8 cellular contexts compared by ENCODE assay signal in the genomic region with DNA sequence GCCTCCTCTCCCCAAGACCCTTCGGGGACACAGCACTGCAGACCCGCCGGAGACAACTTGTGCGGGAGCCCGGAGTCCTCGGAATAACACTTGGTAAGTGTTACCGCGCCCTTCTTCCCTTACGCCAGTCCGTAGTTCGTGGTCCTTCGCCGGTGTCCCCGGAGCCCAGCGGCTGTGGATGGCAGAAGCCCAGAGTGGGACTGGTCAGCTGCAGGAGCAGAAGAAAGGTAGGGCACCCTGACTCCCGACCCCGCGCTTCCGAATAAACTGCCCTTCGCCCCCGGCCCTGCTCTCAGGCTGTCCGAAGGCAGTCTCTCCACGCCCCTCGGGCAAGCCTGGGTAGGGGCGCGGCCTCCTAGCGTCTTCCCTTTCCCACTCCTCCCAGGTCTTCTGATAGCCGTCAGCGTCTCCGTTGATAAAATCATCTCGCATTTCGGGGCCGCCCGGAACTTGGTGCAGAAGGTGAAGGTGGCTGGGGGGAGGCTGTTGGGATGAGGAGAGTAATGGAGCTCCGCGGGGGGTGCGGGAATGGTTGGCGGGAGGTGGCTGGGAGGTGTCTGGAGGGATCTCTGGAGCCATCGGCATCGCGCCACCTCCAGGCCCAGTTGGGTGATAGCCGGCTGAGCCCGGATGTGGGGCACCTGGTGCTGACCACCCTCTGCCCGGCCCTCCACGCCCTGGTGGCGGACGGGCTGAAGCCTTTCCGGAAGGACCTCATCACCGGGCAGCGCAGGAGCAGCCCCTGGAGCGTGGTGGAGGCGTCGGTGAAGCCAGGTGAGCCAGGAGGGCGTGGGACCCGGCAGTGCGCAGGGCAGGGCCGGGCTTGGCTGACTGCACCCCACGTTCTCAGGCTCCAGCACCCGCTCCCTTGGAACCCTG. TPM values are rescaled to one million over a fixed set of nuclear protein-coding genes. Genes with fewer than 3 reads are reported as not detected.
A peak's percentile ranks its signal among the peaks of the same experiment; 100 is the strongest.
DNase-seq lines count a peak whose midpoint lies in the region; ATAC-seq, FAIRE-seq and TF ChIP-seq lines count a peak whose summit lies in the region.

No MANE protein-coding gene starts in this region.

- TF ChIP-seq POLR2A in spleen (IDR thresholded peaks at IDR 0.05): no peak

- H4K20me1 ChIP-seq in PC-3 (ENCODE audit: low read length) (no peaks in the 10 kb centered on the region), keratinocyte (ENCODE audit: control insufficient read depth, extremely low read depth, insufficient read depth, low read length) (peaks cover 10% of the 10 kb centered on the region)

- CTCF ChIA-PET in PC-3 (lab: Charles Lee): interaction anchor here (0.6 to 1.1 kb wide), 2 partner anchors 74 to 241 kb away, joined by 3 to 4 read pairs; no protein-coding TSS in a partner anchor

- H3K27ac ChIP-seq in PC-3 (ENCODE audit: low read length): peak overlapping the region; percentile 18
- peak overlapping the region; percentile 84 for H3K27ac ChIP-seq in keratinocyte (ENCODE audit: control insufficient read depth, insufficient read depth, low read length)
- peak overlapping the region; percentile 95 to 99 (median 96) for H3K27ac ChIP-seq in spleen

- FAIRE-seq in bronchial epithelial cell (lab: Jason Lieb, UNC) (no peak), keratinocyte (lab: Jason Lieb, UNC) (no peak)

- H3K4me3 ChIP-seq in PC-3 (ENCODE audit: low read length): peak overlapping the region; percentile 80
- peak overlapping the region; percentile 91 for H3K4me3 ChIP-seq in bronchial epithelial cell (ENCODE audit: low read depth, low read length)
- peak overlapping the region; percentile 78 to 90 (median 82) for H3K4me3 ChIP-seq in keratinocyte (ENCODE audit: control insufficient read depth in 2 of 3, extremely low read depth in 1 of 3, insufficient read depth in 2 of 3, low read depth in 1 of 3, low read length in 3 of 3)
- peak overlapping the region; percentile 80 to 97 (median 89) for H3K4me3 ChIP-seq in spleen

- peak; percentile 81 for DNase-seq in DMS53 (lab: John Stamatoyannopoulos, UW)
- peak; percentile 73 for DNase-seq in PC-3
- DNase-seq in bronchial epithelial cell (ENCODE audit: low read depth): peak; percentile 45
- DNase-seq in keratinocyte (ENCODE audit: low read depth, low spot score): no peak
- peak; percentile 86 for DNase-seq in spleen
- no peak for DNase-seq in NK-92 treated with Interleukin-12 subunit alpha and Interleukin-12 subunit beta, amount 100 ng/mL, for 24 hours (lab: John Stamatoyannopoulos, UW)

- POLR2A ChIA-PET in PC-3 (lab: Charles Lee; ENCODE audit: unreplicated experiment): no interaction called here

- H3K4me1 ChIP-seq in PC-3 (ENCODE audit: insufficient read depth, low read length) (peaks cover 24% of the 10 kb centered on the region), keratinocyte (ENCODE audit: control insufficient read depth, extremely low read depth, insufficient read depth, low read length) (peaks cover 17% of the 10 kb centered on the region), spleen (peaks cover 19 to 61% (median 45%) of the 10 kb centered on the region in 6 donors)

- H3K27me3 ChIP-seq in PC-3 (ENCODE audit: low read length) (no peaks in the 10 kb centered on the region), bronchial epithelial cell (ENCODE audit: control insufficient read depth, insufficient read depth, low read length) (no peaks in the 10 kb centered on the region), keratinocyte (ENCODE audit: control insufficient read depth, extremely low read depth, insufficient read depth, low read length) (no peaks in the 10 kb centered on the region), spleen (replicated peaks in 1 of 7) (no peaks in the 10 kb centered on the region)

- dilution Hi-C loops in keratinocyte (cut with MboI; ENCODE audit: extremely low pct_ligation_motif_present, low sequenced_read_pairs): no loop called here

- no peaks in the 10 kb centered on the region for H3K9me1 ChIP-seq in keratinocyte (ENCODE audit: control insufficient read depth, extremely low read depth, insufficient read depth, low read length)

- H3K9ac ChIP-seq in PC-3 (ENCODE audit: low read length) (peak overlapping the region; percentile 84), keratinocyte (ENCODE audit: control insufficient read depth, extremely low read depth, insufficient read depth, low read length) (peak overlapping the region; percentile 82)

- TSS peak; percentile 45 for BruUV-seq in PC-3 (replicated peaks; lab: Mats Ljungman, UMichigan)

- intact Hi-C loops in PC-3 (cut with micrococcal nuclease) (loop anchor here (1.0 to 2.0 kb wide), 2 partner anchors 75 to 118 kb away; a partner anchor contains a TSS), spleen (cut with DNase I; ENCODE audit: low total_unique reads) (loop anchor here (10.0 kb wide), 1 partner anchor 50 kb away; a partner anchor contains a TSS)

- H3K9me3 ChIP-seq in PC-3 (ENCODE audit: low read length) (no peaks in the 10 kb centered on the region), keratinocyte (ENCODE audit: control insufficient read depth, low read depth, low read length) (no peaks in the 10 kb centered on the region), spleen (no peaks in the 10 kb centered on the region)

- WGBS in spleen, 5 donors: 16 to 22% (median 19%) methylated on average over 39 to 59 of the region's 59 CpGs

- TF ChIP-seq CTCF in PC-3 (conservative IDR thresholded peaks at IDR 0.05; ENCODE audit: low read depth, low read length) (peak; percentile 76), bronchial epithelial cell (IDR thresholded peaks at IDR 0.05; ENCODE audit: insufficient read depth, low read length, severe bottlenecking) (peak; percentile 80), keratinocyte (optimal IDR thresholded peaks at IDR 0.05 in 1 of 3, IDR thresholded peaks at IDR 0.05 in 1 of 3, conservative IDR thresholded peaks at IDR 0.05 in 1 of 3; ENCODE audit: extremely low read depth in 1 of 3, insufficient read depth in 2 of 3, low read length in 3 of 3) (peak; percentile 38 to 76 (median 71)), spleen (IDR thresholded peaks at IDR 0.05 in 8 of 11, conservative IDR thresholded peaks at IDR 0.05 in 3 of 11) (peak in 7 of 11 experiments; percentile 20 to 54 (median 35))

- H3K9me2 ChIP-seq in PC-3 (replicated peaks; ENCODE audit: low read length): no peaks in the 10 kb centered on the region

- H3K79me2 ChIP-seq in PC-3 (ENCODE audit: low read length): peaks cover 29% of the 10 kb centered on the region
- peaks cover 16% of the 10 kb centered on the region for H3K79me2 ChIP-seq in keratinocyte (ENCODE audit: control insufficient read depth, insufficient read depth, low read length)

- no peaks in the 10 kb centered on the region for H3F3A ChIP-seq in PC-3 (ENCODE audit: low read length, unreplicated experiment)

- H3K4me2 ChIP-seq in PC-3 (ENCODE audit: low read length) (peak overlapping the region; percentile 93), keratinocyte (ENCODE audit: control insufficient read depth, extremely low read depth, insufficient read depth, low read depth, low read length) (peak overlapping the region; percentile 96)

- ATAC-seq in HG03354 (IDR thresholded peaks at IDR 0.05; ENCODE audit: poor library complexity, severe bottlenecking, unreplicated experiment) (peak; percentile 4), PC-3 (peak; percentile 12), HG02970 (IDR thresholded peaks at IDR 0.05; ENCODE audit: low FRiP score, unreplicated experiment) (no peak)

- H2AFZ ChIP-seq in PC-3 (ENCODE audit: low read length) (peak overlapping the region; percentile 92), keratinocyte (ENCODE audit: control insufficient read depth, low read length) (peak overlapping the region; percentile 60)

- H3K36me3 ChIP-seq in PC-3 (ENCODE audit: low read depth, low read length) (peaks cover 14% of the 10 kb centered on the region; the same call in 1 of the 2 replicates), bronchial epithelial cell (ENCODE audit: control insufficient read depth, insufficient read depth, low read length) (peaks cover 4% of the 10 kb centered on the region), keratinocyte (ENCODE audit: control insufficient read depth in 2 of 2, extremely low read depth in 1 of 2, insufficient read depth in 2 of 2, low read length in 2 of 2) (peaks cover 16 to 30% of the 10 kb centered on the region in 2 experiments), spleen (peaks cover 0 to 35% (median 13%) of the 10 kb centered on the region in 6 donors)

RNA-seq across cellular contexts. Expression of a gene that starts 4.3 kb away (rescaled TPM):
- 80.3 and 85.1 TPM in 2 replicates for total RNA-seq in PC-3 (2014; rRNA removed)
- 13.2 and 20.6 TPM in 2 replicates for total RNA-seq in bronchial epithelial cell
- polyA plus RNA-seq in keratinocyte: 32.4 to 40.3 TPM (median 32.8 TPM) in 3 replicates
- polyA plus RNA-seq in keratinocyte (2011; ENCODE audit: low read depth): 6.3 TPM
- 30.5 and 36.2 TPM in 2 replicates for polyA plus RNA-seq in keratinocyte (2011; cell fraction: cytosol; rRNA removed)
- polyA plus RNA-seq in keratinocyte (2011; cell fraction: nucleus; rRNA removed): 61.0 and 78.5 TPM in 2 replicates
- 21.8 and 33.9 TPM in 2 replicates for polyA plus RNA-seq in keratinocyte (2012; ENCODE audit: low replicate concordance)
- polyA minus RNA-seq in keratinocyte: 22.4 to 42.9 TPM (median 29.8 TPM) in 3 replicates
- 38.6 TPM for polyA minus RNA-seq in keratinocyte (2011; cell fraction: cytosol; rRNA and poly(A)+ RNA removed)
- polyA minus RNA-seq in keratinocyte (2011; cell fraction: nucleus; rRNA and poly(A)+ RNA removed): 20.0 and 22.3 TPM in 2 replicates
- total RNA-seq in spleen: 10 to 100 TPM; 11.4 to 21.1 (median 18.0) TPM
- 10 to 100 TPM in 2 of 3 donors, 1 to 10 TPM in 1; 8.5 to 17.3 (median 10.8) TPM for polyA plus RNA-seq in spleen

RNA-seq across cellular contexts. Expression of a gene that starts 16.3 kb away (rescaled TPM):
- total RNA-seq in PC-3 (2014; rRNA removed) (301 and 313 TPM in 2 replicates), bronchial epithelial cell (103 and 167 TPM in 2 replicates), spleen (100 to 1,000 TPM in 2 of 7 donors, 10 to 100 TPM in 5; 84.5 to 118 (median 94.5) TPM)
- polyA plus RNA-seq in keratinocyte (669 to 898 TPM (median 821 TPM) in 3 replicates), spleen (100 to 1,000 TPM; 111 to 134 (median 130) TPM)
- polyA plus RNA-seq in keratinocyte (2011; ENCODE audit: low read depth): 124 TPM
- polyA plus RNA-seq in keratinocyte (2011; cell fraction: cytosol; rRNA removed): 608 and 610 TPM in 2 replicates
- polyA plus RNA-seq in keratinocyte (2011; cell fraction: nucleus; rRNA removed): 923 and 1,085 TPM in 2 replicates
- polyA plus RNA-seq in keratinocyte (2012; ENCODE audit: low replicate concordance): 213 and 963 TPM in 2 replicates
- 315 to 366 TPM (median 363 TPM) in 3 replicates for polyA minus RNA-seq in keratinocyte
- 264 TPM for polyA minus RNA-seq in keratinocyte (2011; cell fraction: cytosol; rRNA and poly(A)+ RNA removed)
- 237 and 276 TPM in 2 replicates for polyA minus RNA-seq in keratinocyte (2011; cell fraction: nucleus; rRNA and poly(A)+ RNA removed)

RNA-seq across cellular contexts. Expression of a gene that starts 23.7 kb away (rescaled TPM):
- total RNA-seq in PC-3 (2014; rRNA removed) (not detected in 2 replicates), bronchial epithelial cell (not detected in 2 replicates), spleen (under 1 TPM in 4 of 7 donors, not detected in 3; 0.22 to 0.74 (median 0.43) TPM)
- polyA plus RNA-seq in keratinocyte (0.03 to 0.04 TPM in 2 of 3 replicates, not detected in the other), spleen (under 1 TPM in 1 of 3 donors, not detected in 2; 0.04 TPM)
- not detected for polyA plus RNA-seq in keratinocyte (2011; ENCODE audit: low read depth)
- 0.03 and 0.05 TPM in 2 replicates for polyA plus RNA-seq in keratinocyte (2011; cell fraction: cytosol; rRNA removed)
- 0.05 TPM in 1 of 2 replicates, not detected in the other for polyA plus RNA-seq in keratinocyte (2011; cell fraction: nucleus; rRNA removed)
- 0.11 TPM in 1 of 2 replicates, not detected in the other for polyA plus RNA-seq in keratinocyte (2012; ENCODE audit: low replicate concordance)
- 0.06 TPM in 1 of 3 replicates, not detected in the others for polyA minus RNA-seq in keratinocyte
- polyA minus RNA-seq in keratinocyte (2011; cell fraction: cytosol; rRNA and poly(A)+ RNA removed): not detected
- not detected in 2 replicates for polyA minus RNA-seq in keratinocyte (2011; cell fraction: nucleus; rRNA and poly(A)+ RNA removed)

RNA-seq across cellular contexts. Expression of a gene that starts 47.7 kb away (rescaled TPM):
- total RNA-seq in PC-3 (2014; rRNA removed) (1.8 and 1.9 TPM in 2 replicates), bronchial epithelial cell (0.90 and 1.1 TPM in 2 replicates), spleen (1 to 10 TPM in 6 of 7 donors, under 1 TPM in 1; 0.65 to 3.3 (median 1.9) TPM)
- polyA plus RNA-seq in keratinocyte (2.9 to 4.8 TPM (median 3.0 TPM) in 3 replicates), spleen (1 to 10 TPM in 2 of 3 donors, under 1 TPM in 1; 0.89 to 1.6 (median 1.4) TPM)
- 1.3 TPM for polyA plus RNA-seq in keratinocyte (2011; ENCODE audit: low read depth)
- 1.4 and 1.5 TPM in 2 replicates for polyA plus RNA-seq in keratinocyte (2011; cell fraction: cytosol; rRNA removed)
- polyA plus RNA-seq in keratinocyte (2011; cell fraction: nucleus; rRNA removed): 19.9 and 21.8 TPM in 2 replicates
- 1.2 and 1.9 TPM in 2 replicates for polyA plus RNA-seq in keratinocyte (2012; ENCODE audit: low replicate concordance)
- polyA minus RNA-seq in keratinocyte: 4.9 to 6.6 TPM (median 5.9 TPM) in 3 replicates
- 1.9 TPM for polyA minus RNA-seq in keratinocyte (2011; cell fraction: cytosol; rRNA and poly(A)+ RNA removed)
- 3.4 and 5.6 TPM in 2 replicates for polyA minus RNA-seq in keratinocyte (2011; cell fraction: nucleus; rRNA and poly(A)+ RNA removed)

RNA-seq across cellular contexts. Expression of a gene that starts 51.7 kb away (rescaled TPM):
- total RNA-seq in PC-3 (2014; rRNA removed) (44.5 and 49.9 TPM in 2 replicates), bronchial epithelial cell (19.7 and 23.4 TPM in 2 replicates), spleen (10 to 100 TPM; 61.0 to 89.9 (median 71.8) TPM)
- polyA plus RNA-seq in keratinocyte (42.1 to 45.3 TPM (median 43.1 TPM) in 3 replicates), spleen (10 to 100 TPM; 38.6 to 82.0 (median 77.4) TPM)
- polyA plus RNA-seq in keratinocyte (2011; ENCODE audit: low read depth): 20.3 TPM
- polyA plus RNA-seq in keratinocyte (2011; cell fraction: cytosol; rRNA removed): 14.0 and 15.8 TPM in 2 replicates
- 141 and 160 TPM in 2 replicates for polyA plus RNA-seq in keratinocyte (2011; cell fraction: nucleus; rRNA removed)
- polyA plus RNA-seq in keratinocyte (2012; ENCODE audit: low replicate concordance): 23.4 and 26.4 TPM in 2 replicates
- polyA minus RNA-seq in keratinocyte: 26.4 to 66.1 TPM (median 42.9 TPM) in 3 replicates
- 20.3 TPM for polyA minus RNA-seq in keratinocyte (2011; cell fraction: cytosol; rRNA and poly(A)+ RNA removed)
- polyA minus RNA-seq in keratinocyte (2011; cell fraction: nucleus; rRNA and poly(A)+ RNA removed): 24.1 and 33.3 TPM in 2 replicates

Comparison
In these comparisons a context has a peak if more than half of its experiments do, and no peak if none do; other contexts are left out.
1. DNase-seq: peak in DMS53 (single experiment), PC-3 (single experiment), bronchial epithelial cell (single experiment) and spleen (single experiment); none in keratinocyte (single experiment) and NK-92 treated with Interleukin-12 subunit alpha and Interleukin-12 subunit beta, amount 100 ng/mL, for 24 hours (single experiment).
2. H3K27ac ChIP-seq: peak in every context shown above with its lines; median percentile 96 in spleen; 84 in keratinocyte; 18 in PC-3.
3. Peak in every context shown above with its lines, with median percentiles within 50 percentile points of each other: H3K4me3 ChIP-seq and CTCF ChIP-seq.